1 cellular context compared by ENCODE assay signal in the genomic region with DNA sequence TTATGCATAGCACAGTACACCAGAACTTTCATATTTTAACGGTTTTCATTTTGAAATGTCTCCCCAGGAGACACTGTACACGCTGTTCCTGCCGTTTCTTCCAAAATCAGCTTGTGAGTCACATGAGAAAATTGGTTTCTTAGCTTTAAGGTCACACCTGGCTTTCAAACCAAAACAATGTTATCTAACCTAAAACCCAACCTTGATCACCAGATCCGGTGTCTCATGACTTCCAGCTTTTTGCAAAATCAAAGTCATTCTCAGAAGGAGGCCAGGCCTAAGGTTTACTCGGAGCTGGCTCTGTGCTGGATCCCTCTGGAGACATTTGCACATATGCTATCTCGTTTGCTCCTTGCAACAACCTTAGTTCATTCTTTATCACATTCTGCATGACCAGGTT.
TF ChIP-seq lines count a peak whose summit lies in the region.

No MANE protein-coding gene starts in this region.

TF ChIP-seq in K562, 482 proteins besides CTCF, POLR2A, EP300 and RAD21 (continued from another document):
- TF ChIP-seq ZNF253 (CRISPR knock-in tag; conservative IDR thresholded peaks at IDR 0.05), result no peak
